Comparison of ENCODE assay signal across 1 cellular context in the genomic region with DNA sequence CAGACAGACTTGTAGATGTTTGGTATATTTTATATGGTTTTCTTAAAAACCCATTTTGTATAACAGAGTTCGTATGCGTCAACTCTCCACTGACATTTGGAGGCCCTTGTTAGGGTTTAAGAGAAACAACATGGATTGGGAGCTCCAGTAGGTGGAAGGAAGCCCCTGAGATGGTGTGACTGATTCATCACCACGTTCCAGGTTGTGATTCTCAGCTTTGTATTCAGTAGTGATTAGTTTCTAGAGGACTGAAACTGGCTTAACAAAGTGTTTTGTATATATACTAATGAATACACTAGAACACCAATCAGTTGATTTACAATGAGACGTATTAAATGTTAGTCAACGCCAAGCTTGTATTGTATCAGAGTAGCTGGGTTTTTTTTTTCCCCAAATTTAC.
A peak's percentile ranks its signal among the peaks of the same experiment; 100 is the strongest.
TF ChIP-seq lines count a peak whose summit lies in the region.

No MANE protein-coding gene starts in this region.

TF ChIP-seq in endothelial cell of umbilical vein, 7 proteins besides CTCF, POLR2A, EP300 and RAD21:
- no peak for TF ChIP-seq GATA2 (IDR thresholded peaks at IDR 0.05; ENCODE audit: insufficient read depth, insufficient read length, low read depth, low read length)
- TF ChIP-seq FOS (IDR thresholded peaks at IDR 0.05; ENCODE audit: borderline replicate concordance, insufficient read depth, low read length): peak; percentile 2
TF ChIP-seq in endothelial cell of umbilical vein: peak in this region for 1.
